ENCODE assay signal across 8 cellular contexts in the genomic region with DNA sequence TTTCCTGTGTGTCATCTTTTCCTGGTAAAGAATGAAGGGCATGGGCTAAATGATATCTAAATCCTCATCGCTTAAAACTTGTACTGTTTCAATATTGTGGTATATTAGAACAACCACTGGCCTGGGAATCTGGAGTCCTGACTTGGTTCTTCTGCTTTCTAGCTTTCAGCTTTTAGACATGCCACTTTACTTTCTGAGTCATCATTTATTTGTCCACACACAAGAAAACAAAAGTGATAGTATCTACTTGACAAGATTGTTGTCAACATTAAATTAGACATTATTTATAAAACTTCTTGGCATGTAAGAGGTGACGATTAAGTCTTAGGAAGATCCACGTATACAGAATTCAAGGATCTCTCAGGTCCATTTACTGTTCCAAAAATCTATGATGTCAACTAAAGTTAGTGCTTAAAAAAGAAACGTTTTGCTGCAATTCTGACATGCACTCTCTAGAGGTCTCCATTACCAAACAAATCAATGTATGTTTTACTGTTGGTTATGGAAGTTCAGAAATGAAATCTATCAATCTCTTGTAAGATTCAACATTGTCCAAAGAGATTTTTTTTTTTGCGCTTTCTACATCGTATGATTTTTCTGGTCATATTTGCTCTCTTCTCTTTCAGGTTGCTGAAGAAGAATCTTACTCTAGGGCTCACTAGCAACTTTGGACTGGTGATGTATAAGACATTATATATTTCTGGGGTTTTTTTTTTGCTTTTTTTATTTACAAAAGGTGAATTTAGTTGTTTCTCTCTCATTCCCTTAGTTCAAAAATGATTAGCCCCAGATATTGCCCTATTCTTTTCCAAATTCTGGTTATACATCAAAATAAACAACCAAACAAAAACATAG. TPM values are rescaled to one million over a fixed set of nuclear protein-coding genes. Genes with fewer than 3 reads are reported as not detected.
DNase-seq lines count a peak whose midpoint lies in the region; ATAC-seq, FAIRE-seq and TF ChIP-seq lines count a peak whose summit lies in the region.

No MANE protein-coding gene starts in this region.

- H3K4me2 ChIP-seq in MM.1S (ENCODE audit: low read depth, low read length) (peak overlapping the region; percentile 65), astrocyte (ENCODE audit: low read length) (no peak overlapping the region)

- peaks cover 22% of the 10 kb centered on the region for H3K4me1 ChIP-seq in MM.1S (ENCODE audit: low read length)
- no peaks in the 10 kb centered on the region for H3K4me1 ChIP-seq in astrocyte (ENCODE audit: insufficient read depth, low read length)

- H3K9me3 ChIP-seq in MM.1S (replicated peaks; ENCODE audit: insufficient read depth, low read length) = no peaks in the 10 kb centered on the region
- H3K9me3 ChIP-seq in astrocyte (ENCODE audit: insufficient read depth, low read depth, low read length) = no peaks in the 10 kb centered on the region
- no peaks in the 10 kb centered on the region for H3K9me3 ChIP-seq in CD4-positive, alpha-beta T cell (ENCODE audit: control insufficient read depth, low read length)

- peak overlapping the region; percentile 42 for H3K4me3 ChIP-seq in MM.1S (ENCODE audit: low read length)
- no peak overlapping the region for H3K4me3 ChIP-seq in astrocyte (ENCODE audit: insufficient read depth, low read depth, low read length)

- TF ChIP-seq CTCF in MM.1S (IDR thresholded peaks at IDR 0.05; ENCODE audit: low read length) = peak; percentile 64
- TF ChIP-seq CTCF in astrocyte (IDR thresholded peaks at IDR 0.05; ENCODE audit: insufficient read depth, low read depth, low read length) = peak; percentile 45
- TF ChIP-seq CTCF in nephron progenitor cell (IDR thresholded peaks at IDR 0.05) = peak; percentile 21
- no peak for TF ChIP-seq CTCF in CD4-positive, alpha-beta T cell (IDR thresholded peaks at IDR 0.05)

- no peaks in the 10 kb centered on the region for H3K9me2 ChIP-seq in MM.1S (replicated peaks; ENCODE audit: insufficient read depth, low read length)

- H3K27me3 ChIP-seq in MM.1S (replicated peaks; ENCODE audit: insufficient read depth, low read length) (no peaks in the 10 kb centered on the region), astrocyte (ENCODE audit: insufficient read depth, low read length) (no peaks in the 10 kb centered on the region)
- no peaks in the 10 kb centered on the region for H3K27me3 ChIP-seq in CD4-positive, alpha-beta T cell (ENCODE audit: control insufficient read depth, insufficient read depth, low read length)

- H4K20me1 ChIP-seq in MM.1S (ENCODE audit: insufficient read depth, low read length) (no peaks in the 10 kb centered on the region), astrocyte (ENCODE audit: insufficient read depth, low read length) (no peaks in the 10 kb centered on the region)

- H2AFZ ChIP-seq in MM.1S (ENCODE audit: low read length) (peak overlapping the region; percentile 82), astrocyte (ENCODE audit: low read depth, low read length) (no peak overlapping the region)

- intact Hi-C loops in activated T-helper 2 cell treated with anti-CD3 and anti-CD28 coated beads, Interferon-gamma antibody, Interleukin-2, Interleukin-4, amounts not matched to agents 10 μg/mL and 5 μg/mL and 100 μg/mL, durations not matched to agents 14 hours and 24 hours and 36 hours (cut with micrococcal nuclease) = no loop called here
- intact Hi-C loops in CD4-positive, alpha-beta T cell (cut with DNase I, micrococcal nuclease) = no loop called here

- peaks cover 4% of the 10 kb centered on the region for H3F3A ChIP-seq in MM.1S (ENCODE audit: insufficient read depth, low read length)

- H3K36me3 Mint-ChIP-seq in astrocyte (ENCODE audit: low read depth, unreplicated experiment) (no peaks in the 10 kb centered on the region), nephron progenitor cell (ENCODE audit: low read depth) (no peaks in the 10 kb centered on the region), immature natural killer cell (no peaks in the 10 kb centered on the region)
- H3K36me3 Mint-ChIP-seq in activated T-helper 2 cell treated with anti-CD3 and anti-CD28 coated beads, Interferon-gamma antibody, Interleukin-2, Interleukin-4, amounts not matched to agents 10 μg/mL and 5 μg/mL and 100 μg/mL, durations not matched to agents 14 hours and 24 hours and 36 hours (ENCODE audit: low read depth) = no peaks in the 10 kb centered on the region
- H3K36me3 Mint-ChIP-seq in CD4-positive, alpha-beta T cell (ENCODE audit: low read depth) = no peaks in the 10 kb centered on the region

- CTCF ChIA-PET in CD4-positive, alpha-beta T cell (lab: Charles Lee) = no interaction called here

- H3K27ac ChIP-seq in MM.1S (ENCODE audit: low read length) (peak overlapping the region; percentile 27; the same call in 1 of the 2 replicates), astrocyte (ENCODE audit: low read depth, low read length) (no peak overlapping the region)
- no peak overlapping the region for H3K27ac ChIP-seq in CD4-positive, alpha-beta T cell (ENCODE audit: low read depth, low read length)

- peak; percentile 42 for DNase-seq in G401 (ENCODE audit: low spot score)
- peak; percentile 58 for DNase-seq in MM.1S
- no peak for DNase-seq in astrocyte (ENCODE audit: low read depth)
- no peak for DNase-seq in nephron progenitor cell
- no peak for DNase-seq in immature natural killer cell
- no peak for DNase-seq in activated T-helper 2 cell treated with anti-CD3 and anti-CD28 coated beads, Interferon-gamma antibody, Interleukin-2, Interleukin-4, amounts not matched to agents 10 μg/mL and 5 μg/mL and 100 μg/mL, durations not matched to agents 14 hours and 24 hours and 36 hours (ENCODE audit: low spot score)
- DNase-seq in CD4-positive, alpha-beta T cell = no peak

- no peak overlapping the region for H3K27ac Mint-ChIP-seq in astrocyte (ENCODE audit: unreplicated experiment)
- no peak overlapping the region for H3K27ac Mint-ChIP-seq in nephron progenitor cell
- H3K27ac Mint-ChIP-seq in immature natural killer cell = no peak overlapping the region
- H3K27ac Mint-ChIP-seq in activated T-helper 2 cell treated with anti-CD3 and anti-CD28 coated beads, Interferon-gamma antibody, Interleukin-2, Interleukin-4, amounts not matched to agents 10 μg/mL and 5 μg/mL and 100 μg/mL, durations not matched to agents 14 hours and 24 hours and 36 hours = no peak overlapping the region
- H3K27ac Mint-ChIP-seq in CD4-positive, alpha-beta T cell = no peak overlapping the region

- H3K27me3 Mint-ChIP-seq in astrocyte (ENCODE audit: low read depth, unreplicated experiment) (peaks cover 2% of the 10 kb centered on the region), nephron progenitor cell (ENCODE audit: low read depth, poor library complexity) (no peaks in the 10 kb centered on the region), immature natural killer cell (ENCODE audit: low read depth in 3 of 3) (peaks cover 2% of the 10 kb centered on the region in 3 donors)
- no peaks in the 10 kb centered on the region for H3K27me3 Mint-ChIP-seq in activated T-helper 2 cell treated with anti-CD3 and anti-CD28 coated beads, Interferon-gamma antibody, Interleukin-2, Interleukin-4, amounts not matched to agents 10 μg/mL and 5 μg/mL and 100 μg/mL, durations not matched to agents 14 hours and 24 hours and 36 hours (ENCODE audit: low read depth)
- H3K27me3 Mint-ChIP-seq in CD4-positive, alpha-beta T cell = peaks cover 5% of the 10 kb centered on the region

- H3K9me3 Mint-ChIP-seq in astrocyte (ENCODE audit: unreplicated experiment) (no peaks in the 10 kb centered on the region), nephron progenitor cell (no peaks in the 10 kb centered on the region), immature natural killer cell (no peaks in the 10 kb centered on the region)
- H3K9me3 Mint-ChIP-seq in activated T-helper 2 cell treated with anti-CD3 and anti-CD28 coated beads, Interferon-gamma antibody, Interleukin-2, Interleukin-4, amounts not matched to agents 10 μg/mL and 5 μg/mL and 100 μg/mL, durations not matched to agents 14 hours and 24 hours and 36 hours = no peaks in the 10 kb centered on the region
- no peaks in the 10 kb centered on the region for H3K9me3 Mint-ChIP-seq in CD4-positive, alpha-beta T cell

- FAIRE-seq in astrocyte (lab: Jason Lieb, UNC) = peak; percentile 91

- H3K4me3 Mint-ChIP-seq in astrocyte (ENCODE audit: unreplicated experiment) (no peak overlapping the region), nephron progenitor cell (no peak overlapping the region), immature natural killer cell (no peak overlapping the region)
- no peak overlapping the region for H3K4me3 Mint-ChIP-seq in activated T-helper 2 cell treated with anti-CD3 and anti-CD28 coated beads, Interferon-gamma antibody, Interleukin-2, Interleukin-4, amounts not matched to agents 10 μg/mL and 5 μg/mL and 100 μg/mL, durations not matched to agents 14 hours and 24 hours and 36 hours (ENCODE audit: low read depth)
- no peak overlapping the region for H3K4me3 Mint-ChIP-seq in CD4-positive, alpha-beta T cell

- no peaks in the 10 kb centered on the region for H3K36me3 ChIP-seq in MM.1S (replicated peaks; ENCODE audit: insufficient read depth, low read length)
- H3K36me3 ChIP-seq in astrocyte (ENCODE audit: insufficient read depth, low read length) = no peaks in the 10 kb centered on the region

- ATAC-seq in GM21528 (IDR thresholded peaks at IDR 0.05; ENCODE audit: low FRiP score, unreplicated experiment) = no peak
- ATAC-seq in CD4-positive, alpha-beta T cell (ENCODE audit: poor library complexity) = no peak

- POLR2A ChIA-PET in CD4-positive, alpha-beta T cell (lab: Charles Lee) = no interaction called here

- in situ Hi-C loops in G401 (cut with HindIII; ENCODE audit: low sequenced_read_pairs) = no loop called here

- H3K79me2 ChIP-seq in MM.1S (ENCODE audit: low read length) = no peaks in the 10 kb centered on the region
- H3K79me2 ChIP-seq in astrocyte (ENCODE audit: insufficient read depth, low read length) = no peaks in the 10 kb centered on the region

- H3K9ac ChIP-seq in MM.1S (ENCODE audit: low read length) (peak overlapping the region; percentile 26; the same call in 1 of the 2 replicates), astrocyte (ENCODE audit: low read length) (no peak overlapping the region)

- H3K4me1 Mint-ChIP-seq in astrocyte (ENCODE audit: low read depth, unreplicated experiment) (no peaks in the 10 kb centered on the region), nephron progenitor cell (peaks cover 13% of the 10 kb centered on the region), immature natural killer cell (no peaks in the 10 kb centered on the region)
- no peaks in the 10 kb centered on the region for H3K4me1 Mint-ChIP-seq in activated T-helper 2 cell treated with anti-CD3 and anti-CD28 coated beads, Interferon-gamma antibody, Interleukin-2, Interleukin-4, amounts not matched to agents 10 μg/mL and 5 μg/mL and 100 μg/mL, durations not matched to agents 14 hours and 24 hours and 36 hours (ENCODE audit: low read depth)
- H3K4me1 Mint-ChIP-seq in CD4-positive, alpha-beta T cell (ENCODE audit: low read depth) = no peaks in the 10 kb centered on the region

RNA-seq across cellular contexts. Expression of gene DYNC1I1, which starts 53.6 kb away (rescaled TPM):
- not detected in 2 replicates for total RNA-seq in G401 (2014; rRNA removed; shearing (Covaris generic))
- total RNA-seq in astrocyte = 3.2 TPM in 2 replicates
- not detected for polyA plus RNA-seq in immature natural killer cell
- not detected in 2 replicates for total RNA-seq in activated T-helper 2 cell treated with anti-CD3 and anti-CD28 coated beads, Interferon-gamma antibody, Interleukin-2, Interleukin-4, amounts not matched to agents 10 μg/mL and 5 μg/mL and 100 μg/mL, durations not matched to agents 14 hours and 24 hours and 36 hours
- under 1 TPM in 1 of 2 experiments, not detected in 1; 0.08 TPM for total RNA-seq in CD4-positive, alpha-beta T cell

Comparison
In these comparisons a context has a peak if more than half of its experiments do, and no peak if none do; other contexts are left out.
1. DNase-seq: peak in G401 (single experiment) and MM.1S (single experiment); none in astrocyte (single experiment), nephron progenitor cell (single experiment), immature natural killer cell (0 of 3), activated T-helper 2 cell treated with anti-CD3 and anti-CD28 coated beads, Interferon-gamma antibody, Interleukin-2, Interleukin-4, amounts not matched to agents 10 μg/mL and 5 μg/mL and 100 μg/mL, durations not matched to agents 14 hours and 24 hours and 36 hours (single experiment) and CD4-positive, alpha-beta T cell (0 of 10).